1 cellular context compared by ENCODE assay signal in the genomic region with DNA sequence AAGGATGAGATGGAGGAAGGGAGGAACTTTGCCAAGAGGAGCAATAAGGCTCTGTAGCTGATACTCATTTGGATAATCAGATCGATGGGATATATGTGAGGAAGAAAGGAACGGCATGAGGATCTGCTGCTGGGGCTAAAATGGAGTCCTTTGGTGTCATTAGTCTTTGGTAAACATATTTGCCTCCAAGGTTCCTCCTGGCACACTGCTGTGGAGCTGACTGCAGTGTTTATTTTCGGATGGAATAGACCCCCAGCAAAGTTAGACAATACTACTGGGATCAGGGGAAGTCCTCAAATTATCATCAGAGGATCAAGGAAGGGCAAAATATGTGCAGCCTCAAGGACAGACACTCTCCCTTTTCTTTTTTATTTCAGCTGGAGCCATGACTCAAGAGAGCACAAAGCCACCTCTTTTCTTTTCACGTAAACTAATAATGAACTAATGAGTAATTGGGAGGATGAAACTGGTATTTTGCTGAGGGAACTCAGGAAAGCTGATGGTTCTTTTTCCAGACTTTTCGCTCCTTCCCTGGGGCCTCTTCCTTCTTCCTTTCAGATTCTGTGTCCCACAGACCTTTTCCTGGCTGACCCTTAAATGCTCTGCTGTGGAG.
TF ChIP-seq lines count a peak whose summit lies in the region.

No MANE protein-coding gene starts in this region.

TF ChIP-seq in HEK293, 187 proteins besides CTCF, POLR2A, EP300 and RAD21 (continued from another document):
- TF ChIP-seq, protein P1, sequence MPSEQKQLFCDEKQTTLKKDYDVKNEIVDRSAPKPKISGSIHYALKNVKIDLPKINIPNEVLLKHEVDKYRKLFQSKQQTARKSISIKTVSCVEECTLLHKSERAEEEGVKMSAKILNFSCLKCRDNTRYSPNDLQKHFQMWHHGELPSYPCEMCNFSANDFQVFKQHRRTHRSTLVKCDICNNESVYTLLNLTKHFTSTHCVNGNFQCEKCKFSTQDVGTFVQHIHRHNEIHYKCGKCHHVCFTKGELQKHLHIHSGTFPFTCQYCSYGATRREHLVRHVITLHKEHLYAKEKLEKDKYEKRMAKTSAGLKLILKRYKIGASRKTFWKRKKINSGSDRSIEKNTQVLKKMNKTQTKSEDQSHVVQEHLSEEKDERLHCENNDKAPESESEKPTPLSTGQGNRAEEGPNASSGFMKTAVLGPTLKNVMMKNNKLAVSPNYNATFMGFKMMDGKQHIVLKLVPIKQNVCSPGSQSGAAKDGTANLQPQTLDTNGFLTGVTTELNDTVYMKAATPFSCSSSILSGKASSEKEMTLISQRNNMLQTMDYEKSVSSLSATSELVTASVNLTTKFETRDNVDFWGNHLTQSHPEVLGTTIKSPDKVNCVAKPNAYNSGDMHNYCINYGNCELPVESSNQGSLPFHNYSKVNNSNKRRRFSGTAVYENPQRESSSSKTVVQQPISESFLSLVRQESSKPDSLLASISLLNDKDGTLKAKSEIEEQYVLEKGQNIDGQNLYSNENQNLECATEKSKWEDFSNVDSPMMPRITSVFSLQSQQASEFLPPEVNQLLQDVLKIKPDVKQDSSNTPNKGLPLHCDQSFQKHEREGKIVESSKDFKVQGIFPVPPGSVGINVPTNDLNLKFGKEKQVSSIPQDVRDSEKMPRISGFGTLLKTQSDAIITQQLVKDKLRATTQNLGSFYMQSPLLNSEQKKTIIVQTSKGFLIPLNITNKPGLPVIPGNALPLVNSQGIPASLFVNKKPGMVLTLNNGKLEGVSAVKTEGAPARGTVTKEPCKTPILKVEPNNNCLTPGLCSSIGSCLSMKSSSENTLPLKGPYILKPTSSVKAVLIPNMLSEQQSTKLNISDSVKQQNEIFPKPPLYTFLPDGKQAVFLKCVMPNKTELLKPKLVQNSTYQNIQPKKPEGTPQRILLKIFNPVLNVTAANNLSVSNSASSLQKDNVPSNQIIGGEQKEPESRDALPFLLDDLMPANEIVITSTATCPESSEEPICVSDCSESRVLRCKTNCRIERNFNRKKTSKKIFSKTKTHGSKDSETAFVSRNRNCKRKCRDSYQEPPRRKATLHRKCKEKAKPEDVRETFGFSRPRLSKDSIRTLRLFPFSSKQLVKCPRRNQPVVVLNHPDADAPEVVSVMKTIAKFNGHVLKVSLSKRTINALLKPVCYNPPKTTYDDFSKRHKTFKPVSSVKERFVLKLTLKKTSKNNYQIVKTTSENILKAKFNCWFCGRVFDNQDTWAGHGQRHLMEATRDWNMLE (tag by site-specific recombination; conservative IDR thresholded peaks at IDR 0.05; ENCODE audit: low read depth), result no peak
- no peak for TF ChIP-seq ZNF202 (tag by site-specific recombination; IDR thresholded peaks at IDR 0.05; ENCODE audit: borderline replicate concordance)
- TF ChIP-seq MYNN (tag by site-specific recombination; IDR thresholded peaks at IDR 0.05; ENCODE audit: borderline replicate concordance), result no peak
- TF ChIP-seq ZNF501 (tag by site-specific recombination; IDR thresholded peaks at IDR 0.05), result no peak
- no peak for TF ChIP-seq ZNF133 (tag by site-specific recombination; IDR thresholded peaks at IDR 0.05)
- no peak for TF ChIP-seq ZNF549 (tag by site-specific recombination; IDR thresholded peaks at IDR 0.05)
- peak; percentile 87 for TF ChIP-seq GLIS1 (tag by site-specific recombination; IDR thresholded peaks at IDR 0.05)
- peak; percentile 64 for TF ChIP-seq ZBTB48 (tag by site-specific recombination; IDR thresholded peaks at IDR 0.05)
- no peak for TF ChIP-seq ZNF121 (tag by site-specific recombination; IDR thresholded peaks at IDR 0.05)
- no peak for TF ChIP-seq SP7 (tag by site-specific recombination; IDR thresholded peaks at IDR 0.05)
- TF ChIP-seq, protein P2, sequence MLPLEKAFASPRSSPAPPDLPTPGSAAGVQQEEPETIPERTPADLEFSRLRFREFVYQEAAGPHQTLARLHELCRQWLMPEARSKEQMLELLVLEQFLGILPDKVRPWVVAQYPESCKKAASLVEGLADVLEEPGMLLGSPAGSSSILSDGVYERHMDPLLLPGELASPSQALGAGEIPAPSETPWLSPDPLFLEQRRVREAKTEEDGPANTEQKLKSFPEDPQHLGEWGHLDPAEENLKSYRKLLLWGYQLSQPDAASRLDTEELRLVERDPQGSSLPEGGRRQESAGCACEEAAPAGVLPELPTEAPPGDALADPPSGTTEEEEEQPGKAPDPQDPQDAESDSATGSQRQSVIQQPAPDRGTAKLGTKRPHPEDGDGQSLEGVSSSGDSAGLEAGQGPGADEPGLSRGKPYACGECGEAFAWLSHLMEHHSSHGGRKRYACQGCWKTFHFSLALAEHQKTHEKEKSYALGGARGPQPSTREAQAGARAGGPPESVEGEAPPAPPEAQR (tag by site-specific recombination; IDR thresholded peaks at IDR 0.05), result no peak
- peak; percentile 61; the same call in 1 of the 2 replicates for TF ChIP-seq ZNF677 (tag by site-specific recombination; IDR thresholded peaks at IDR 0.05)
- no peak for TF ChIP-seq ZNF530 (tag by site-specific recombination; IDR thresholded peaks at IDR 0.05; ENCODE audit: low read depth)
- TF ChIP-seq, protein P3, sequence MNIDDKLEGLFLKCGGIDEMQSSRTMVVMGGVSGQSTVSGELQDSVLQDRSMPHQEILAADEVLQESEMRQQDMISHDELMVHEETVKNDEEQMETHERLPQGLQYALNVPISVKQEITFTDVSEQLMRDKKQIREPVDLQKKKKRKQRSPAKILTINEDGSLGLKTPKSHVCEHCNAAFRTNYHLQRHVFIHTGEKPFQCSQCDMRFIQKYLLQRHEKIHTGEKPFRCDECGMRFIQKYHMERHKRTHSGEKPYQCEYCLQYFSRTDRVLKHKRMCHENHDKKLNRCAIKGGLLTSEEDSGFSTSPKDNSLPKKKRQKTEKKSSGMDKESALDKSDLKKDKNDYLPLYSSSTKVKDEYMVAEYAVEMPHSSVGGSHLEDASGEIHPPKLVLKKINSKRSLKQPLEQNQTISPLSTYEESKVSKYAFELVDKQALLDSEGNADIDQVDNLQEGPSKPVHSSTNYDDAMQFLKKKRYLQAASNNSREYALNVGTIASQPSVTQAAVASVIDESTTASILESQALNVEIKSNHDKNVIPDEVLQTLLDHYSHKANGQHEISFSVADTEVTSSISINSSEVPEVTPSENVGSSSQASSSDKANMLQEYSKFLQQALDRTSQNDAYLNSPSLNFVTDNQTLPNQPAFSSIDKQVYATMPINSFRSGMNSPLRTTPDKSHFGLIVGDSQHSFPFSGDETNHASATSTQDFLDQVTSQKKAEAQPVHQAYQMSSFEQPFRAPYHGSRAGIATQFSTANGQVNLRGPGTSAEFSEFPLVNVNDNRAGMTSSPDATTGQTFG (tag by site-specific recombination; IDR thresholded peaks at IDR 0.05; ENCODE audit: borderline replicate concordance), result no peak
- TF ChIP-seq, protein P4, sequence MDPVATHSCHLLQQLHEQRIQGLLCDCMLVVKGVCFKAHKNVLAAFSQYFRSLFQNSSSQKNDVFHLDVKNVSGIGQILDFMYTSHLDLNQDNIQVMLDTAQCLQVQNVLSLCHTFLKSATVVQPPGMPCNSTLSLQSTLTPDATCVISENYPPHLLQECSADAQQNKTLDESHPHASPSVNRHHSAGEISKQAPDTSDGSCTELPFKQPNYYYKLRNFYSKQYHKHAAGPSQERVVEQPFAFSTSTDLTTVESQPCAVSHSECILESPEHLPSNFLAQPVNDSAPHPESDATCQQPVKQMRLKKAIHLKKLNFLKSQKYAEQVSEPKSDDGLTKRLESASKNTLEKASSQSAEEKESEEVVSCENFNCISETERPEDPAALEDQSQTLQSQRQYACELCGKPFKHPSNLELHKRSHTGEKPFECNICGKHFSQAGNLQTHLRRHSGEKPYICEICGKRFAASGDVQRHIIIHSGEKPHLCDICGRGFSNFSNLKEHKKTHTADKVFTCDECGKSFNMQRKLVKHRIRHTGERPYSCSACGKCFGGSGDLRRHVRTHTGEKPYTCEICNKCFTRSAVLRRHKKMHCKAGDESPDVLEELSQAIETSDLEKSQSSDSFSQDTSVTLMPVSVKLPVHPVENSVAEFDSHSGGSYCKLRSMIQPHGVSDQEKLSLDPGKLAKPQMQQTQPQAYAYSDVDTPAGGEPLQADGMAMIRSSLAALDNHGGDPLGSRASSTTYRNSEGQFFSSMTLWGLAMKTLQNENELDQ (tag by site-specific recombination; IDR thresholded peaks at IDR 0.05; ENCODE audit: low read depth), result no peak
- TF ChIP-seq ZNF223 (tag by site-specific recombination; IDR thresholded peaks at IDR 0.05), result no peak
- TF ChIP-seq, protein P5, sequence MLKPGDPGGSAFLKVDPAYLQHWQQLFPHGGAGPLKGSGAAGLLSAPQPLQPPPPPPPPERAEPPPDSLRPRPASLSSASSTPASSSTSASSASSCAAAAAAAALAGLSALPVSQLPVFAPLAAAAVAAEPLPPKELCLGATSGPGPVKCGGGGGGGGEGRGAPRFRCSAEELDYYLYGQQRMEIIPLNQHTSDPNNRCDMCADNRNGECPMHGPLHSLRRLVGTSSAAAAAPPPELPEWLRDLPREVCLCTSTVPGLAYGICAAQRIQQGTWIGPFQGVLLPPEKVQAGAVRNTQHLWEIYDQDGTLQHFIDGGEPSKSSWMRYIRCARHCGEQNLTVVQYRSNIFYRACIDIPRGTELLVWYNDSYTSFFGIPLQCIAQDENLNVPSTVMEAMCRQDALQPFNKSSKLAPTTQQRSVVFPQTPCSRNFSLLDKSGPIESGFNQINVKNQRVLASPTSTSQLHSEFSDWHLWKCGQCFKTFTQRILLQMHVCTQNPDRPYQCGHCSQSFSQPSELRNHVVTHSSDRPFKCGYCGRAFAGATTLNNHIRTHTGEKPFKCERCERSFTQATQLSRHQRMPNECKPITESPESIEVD (tag by site-specific recombination; IDR thresholded peaks at IDR 0.05), result no peak
- TF ChIP-seq ZNF521 (tag by site-specific recombination; IDR thresholded peaks at IDR 0.05), result no peak
